ENCODE assay signal across 25 cellular contexts in genomic region chr19:44109458-44109857, GRCh38. TPM values are rescaled to one million over a fixed set of nuclear protein-coding genes. Genes with fewer than 3 reads are reported as not detected.
A peak's percentile ranks its signal among the peaks of the same experiment; 100 is the strongest.
DNase-seq lines count a peak whose midpoint lies in the region; ATAC-seq, FAIRE-seq and TF ChIP-seq lines count a peak whose summit lies in the region.
"Had no signal": no experiment of that assay in that cellular context is flagged by ENCODE, and none has a peak within 500 bp of the region (broad histone marks: within the 10 kb centered on the region; RNA-seq: fewer than 3 reads in every experiment).

No MANE protein-coding gene starts in this region.

- H3K9ac ChIP-seq in K562 (ENCODE audit: insufficient read depth in 1 of 2, low read depth in 2 of 2, low read length in 2 of 2): no peak overlapping the region
- H3K9ac ChIP-seq: BLaER1 treated with 17β-estradiol and CSF1 and Interleukin-3, amounts not matched to agents 10 nM and 100 nM had no signal

- TF ChIP-seq CTCF in A549 (IDR thresholded peaks at IDR 0.05) (no peak), K562 (IDR thresholded peaks at IDR 0.05 in 2 of 3, conservative IDR thresholded peaks at IDR 0.05 in 1 of 3; ENCODE audit: insufficient read depth in 2 of 3, low read depth in 1 of 3, low read length in 3 of 3) (no peak)

- peaks cover 39 to 68% (median 62%) of the 10 kb centered on the region in 5 donors for H3K9me3 Mint-ChIP-seq in CD8-positive, alpha-beta memory T cell

- TF ChIP-seq RAD21 in A549 (conservative IDR thresholded peaks at IDR 0.05 in 1 of 2, IDR thresholded peaks at IDR 0.05 in 1 of 2): no peak
- no peak for TF ChIP-seq RAD21 in K562 (CRISPR knock-in tag; conservative IDR thresholded peaks at IDR 0.05 in 1 of 2, IDR thresholded peaks at IDR 0.05 in 1 of 2)

- H3K4me1 ChIP-seq in A549: no peaks in the 10 kb centered on the region
- peaks cover 9% of the 10 kb centered on the region for H3K4me1 ChIP-seq in CD8-positive, alpha-beta memory T cell (ENCODE audit: insufficient read depth, low read length)
- H3K4me1 ChIP-seq in K562 (replicated peaks in 1 of 2; ENCODE audit: control insufficient read depth in 2 of 2, insufficient read depth in 2 of 2, low read length in 2 of 2): no peaks in the 10 kb centered on the region; a peak in 2 of 5 replicates

- H3K27ac Mint-ChIP-seq in CD8-positive, alpha-beta memory T cell: no peak overlapping the region
- H3K27ac Mint-ChIP-seq: B cell; CD4-positive, alpha-beta T cell; CD8-positive, alpha-beta T cell had no signal

- no peak overlapping the region for H3K4me2 ChIP-seq in A549
- H3K4me2 ChIP-seq in K562 (ENCODE audit: insufficient read depth, low read length): no peak overlapping the region
- H3K4me2 ChIP-seq: BLaER1 treated with 17β-estradiol and CSF1 and Interleukin-3, amounts not matched to agents 10 nM and 100 nM had no signal

- ATAC-seq in A549 (no peak), K562 (no peak)
- ATAC-seq: CD8-positive, alpha-beta T cell; GM12878 had no signal

- H3K4me3 Mint-ChIP-seq in CD8-positive, alpha-beta memory T cell: peak overlapping the region in 1 of 7 donors; percentile 36
- H3K4me3 Mint-ChIP-seq: B cell; CD8-positive, alpha-beta T cell had no signal

- DNase-seq in A549 (ENCODE audit: low read depth in 1 of 2, low spot score in 1 of 2): no peak
- DNase-seq in CD8-positive, alpha-beta memory T cell: no peak
- no peak for DNase-seq in K562 (ENCODE audit: extremely low read depth in 1 of 4, low spot score in 3 of 4)
- DNase-seq in GM03348 (ENCODE audit: low spot score): no peak
- no peak for DNase-seq in GDM1 (lab: John Stamatoyannopoulos, UW)
- DNase-seq in frontal cortex (ENCODE audit: low spot score in 2 of 2): no peak
- DNase-seq: 8988T; CD4-positive, alpha-beta T cell; CD8-positive, alpha-beta T cell; COR-L47; DMS 273 treated with DMSO at 0.1 percent for 48 hours; DMS153; DMS53; DMS79; DND-41; EL; GF-D8 had no signal

- peak; percentile 7 for FAIRE-seq in A549 (lab: Jason Lieb, UNC)
- no peak for FAIRE-seq in K562 (lab: Jason Lieb, UNC)
- FAIRE-seq in frontal cortex (lab: Jason Lieb, UNC): no peak
- FAIRE-seq: A204.1, GM12878, GM12892, GM18507 had no signal

- H3K9me1 ChIP-seq in K562 (ENCODE audit: control insufficient read depth, insufficient read depth, low read length): no peaks in the 10 kb centered on the region

- peaks cover 22 to 25% (median 24%) of the 10 kb centered on the region in 3 donors for H3K4me1 Mint-ChIP-seq in CD8-positive, alpha-beta memory T cell

- no TSS peak for BruUV-seq in K562 (replicated peaks; lab: Mats Ljungman, UMichigan)

- TF ChIP-seq POLR2A in A549 (IDR thresholded peaks at IDR 0.05; ENCODE audit: low read length) (no peak), K562 (conservative IDR thresholded peaks at IDR 0.05) (no peak)

- 0 out of 3 replicates have a peak, but pooled peaks cover 2% of the 10 kb centered on the region for H3K79me2 ChIP-seq in K562 (ENCODE audit: control insufficient read depth, insufficient read depth, low read length)

- no peaks in the 10 kb centered on the region for H4K20me1 ChIP-seq in K562 (replicated peaks; ENCODE audit: control insufficient read depth, insufficient read depth, low read length)
- H4K20me1 ChIP-seq: BLaER1 treated with 17β-estradiol and CSF1 and Interleukin-3, amounts not matched to agents 10 nM and 100 nM had no signal

- H3K36me3 Mint-ChIP-seq in CD8-positive, alpha-beta memory T cell: peaks cover 20 to 49% (median 47%) of the 10 kb centered on the region in 3 donors

- no peak overlapping the region for H2AFZ ChIP-seq in K562 (ENCODE audit: low read depth, low read length)

- CTCF ChIA-PET in A549 (lab: Yijun Ruan, JAX) (no interaction called here), K562 (lab: Yijun Ruan, JAX; ENCODE audit: low intra/inter-chr PET ratio) (no interaction called here)
- CTCF ChIA-PET in CD8-positive, alpha-beta memory T cell (lab: Charles Lee): no interaction called here

- POLR2A ChIA-PET in A549 (lab: Yijun Ruan, JAX) (no interaction called here), K562 (lab: Yijun Ruan, JAX) (interaction anchor here (0.6 kb wide), 1 partner anchor 43 kb away, joined by 4 read pairs; no protein-coding TSS in a partner anchor)
- POLR2A ChIA-PET in CD8-positive, alpha-beta memory T cell (lab: Charles Lee): no interaction called here

- H3K27me3 ChIP-seq in CD8-positive, alpha-beta memory T cell (ENCODE audit: insufficient read depth, low read length, poor library complexity, severe bottlenecking): no peaks in the 10 kb centered on the region
- no peaks in the 10 kb centered on the region for H3K27me3 ChIP-seq in K562 (ENCODE audit: control insufficient read depth in 2 of 2, insufficient read depth in 2 of 2, low read length in 2 of 2)

- in situ Hi-C loops in K562 (cut with MboI): no loop called here

- peaks cover 15% of the 10 kb centered on the region for H3K36me3 ChIP-seq in CD8-positive, alpha-beta memory T cell (ENCODE audit: insufficient read depth, low read length)
- peaks cover 11% of the 10 kb centered on the region; the same call in 2 of the 3 replicates for H3K36me3 ChIP-seq in K562 (ENCODE audit: control insufficient read depth, insufficient read depth, low read length)

- H3K27ac ChIP-seq in A549: no peak overlapping the region
- no peak overlapping the region for H3K27ac ChIP-seq in CD8-positive, alpha-beta memory T cell (ENCODE audit: low read depth, low read length)
- H3K27ac ChIP-seq in K562 (ENCODE audit: extremely low read depth, low read depth, low read length): no peak overlapping the region
- H3K27ac ChIP-seq: BLaER1 treated with 17β-estradiol and CSF1 and Interleukin-3, amounts not matched to agents 10 nM and 100 nM; C4-2B had no signal

- intact Hi-C loops in K562 (cut with micrococcal nuclease): no loop called here

- H3K4me3 ChIP-seq in A549 (no peak overlapping the region), K562 (no peak overlapping the region)
- H3K4me3 ChIP-seq in CD8-positive, alpha-beta memory T cell (ENCODE audit: low read length): peak overlapping the region; percentile 9
- H3K4me3 ChIP-seq: BLaER1 treated with 17β-estradiol and CSF1 and Interleukin-3, amounts not matched to agents 10 nM and 100 nM; GM12878 had no signal

- H3K9me3 ChIP-seq in A549 (peaks cover 75% of the 10 kb centered on the region), K562 (replicated peaks; ENCODE audit: control insufficient read depth, insufficient read depth, low read depth, low read length) (peaks cover 21% of the 10 kb centered on the region)
- H3K9me3 ChIP-seq in CD8-positive, alpha-beta memory T cell (ENCODE audit: low read length): peaks cover 44% of the 10 kb centered on the region

- TF ChIP-seq EP300 in A549 (IDR thresholded peaks at IDR 0.05) (no peak), K562 (IDR thresholded peaks at IDR 0.05; ENCODE audit: low read length) (no peak)

- no peaks in the 10 kb centered on the region for H3K27me3 Mint-ChIP-seq in CD8-positive, alpha-beta memory T cell
- H3K27me3 Mint-ChIP-seq: B cell; CD4-positive, alpha-beta T cell had no signal

RNA-seq across cellular contexts. Expression of gene ZNF225, which starts 3.7 kb away (rescaled TPM):
- 4.3 TPM in 2 replicates for polyA plus RNA-seq in A549 (2011; rRNA removed)
- polyA plus RNA-seq in A549 (2012; cell fraction: cytosol; rRNA removed): 0.47 and 0.49 TPM in 2 replicates
- polyA plus RNA-seq in A549 (2012; cell fraction: nucleus; rRNA removed): 0.52 and 0.89 TPM in 2 replicates
- 3.3 to 3.7 TPM (median 3.3 TPM) in 3 replicates for polyA plus RNA-seq in A549 (2017; fragmentation: RNase III; extraction: RNeasy Plus Mini Kit Qiagen cat#74134 plus additional on column Dnase treatment)
- 3.7 and 3.9 TPM in 2 replicates for polyA minus RNA-seq in A549 (2011; rRNA and poly(A)+ RNA removed)
- 1 to 10 TPM; 3.3 to 3.5 TPM for total RNA-seq in CD8-positive, alpha-beta memory T cell
- 3.6 TPM for polyA plus RNA-seq in CD8-positive, alpha-beta memory T cell
- 7.8 and 20.6 TPM in 2 replicates for total RNA-seq in K562 (2011; cell fraction: chromatin; rRNA removed; ENCODE audit: low replicate concordance)
- total RNA-seq in K562 (2011; cell fraction: nucleolus; rRNA removed): 5.5 and 7.0 TPM in 2 replicates
- 11.1 and 17.1 TPM in 2 replicates for total RNA-seq in K562 (2011; cell fraction: nucleoplasm; rRNA removed)
- total RNA-seq in K562 (2014; rRNA removed): 1.5 and 1.6 TPM in 2 replicates
- 3.9 and 5.3 TPM in 2 replicates for total RNA-seq in K562 (2014; rRNA removed; fragmentation: Illumina TruSeq; extraction: Trizol)
- 2.1 and 2.7 TPM in 2 replicates for total RNA-seq in K562 (2015; rRNA removed; fragmentation: Illumina TruSeq; extraction: Trizol)
- total RNA-seq in K562 (2021): 2.3 and 4.2 TPM in 2 replicates
- polyA plus RNA-seq in K562 (2011; rRNA removed): 1.8 and 2.5 TPM in 2 replicates
- polyA plus RNA-seq in K562 (2011; cell fraction: cytosol; rRNA removed): 0.43 and 0.71 TPM in 2 replicates
- polyA plus RNA-seq in K562 (2011; cell fraction: nucleus; rRNA removed): 2.3 and 2.9 TPM in 2 replicates
- polyA plus RNA-seq in K562 (2012): 1.2 and 2.0 TPM in 2 replicates
- 1.5 and 1.8 TPM in 2 replicates for polyA plus RNA-seq in K562 (2014; fragmentation: Illumina TruSeq; extraction: Trizol)
- 1 to 10 TPM; 1.4 to 2.2 TPM for polyA plus RNA-seq in K562 (2014; fragmentation: Nextera tagmentation; extraction: Ambion mirVana)
- 0.84 and 1.9 TPM in 2 replicates for polyA plus RNA-seq in K562 (2014; rRNA removed)
- 6.8 and 7.4 TPM in 2 replicates for polyA minus RNA-seq in K562 (2011; rRNA and poly(A)+ RNA removed)
- polyA minus RNA-seq in K562 (2011; cell fraction: cytosol; rRNA and poly(A)+ RNA removed): 1.3 and 1.8 TPM in 2 replicates
- 3.8 and 7.2 TPM in 2 replicates for polyA minus RNA-seq in K562 (2011; cell fraction: nucleus; rRNA and poly(A)+ RNA removed)
- total RNA-seq in frontal cortex: 13.9 TPM

RNA-seq across cellular contexts. Expression of gene ZNF224, which starts 15.3 kb away (rescaled TPM):
- polyA plus RNA-seq in A549 (2011; rRNA removed) (22.3 and 25.0 TPM in 2 replicates), A549 (2017; fragmentation: RNase III; extraction: RNeasy Plus Mini Kit Qiagen cat#74134 plus additional on column Dnase treatment) (17.0 to 21.0 TPM (median 17.1 TPM) in 3 replicates), K562 (2011; rRNA removed) (13.8 and 15.6 TPM in 2 replicates), K562 (2014; fragmentation: Illumina TruSeq; extraction: Trizol) (7.9 and 8.7 TPM in 2 replicates), K562 (2014; fragmentation: Nextera tagmentation; extraction: Ambion mirVana) (1 to 10 TPM; 4.4 to 7.1 TPM), K562 (2014; rRNA removed) (9.1 and 12.2 TPM in 2 replicates)
- 6.5 and 6.6 TPM in 2 replicates for polyA plus RNA-seq in A549 (2012; cell fraction: cytosol; rRNA removed)
- polyA plus RNA-seq in A549 (2012; cell fraction: nucleus; rRNA removed): 10.3 and 14.1 TPM in 2 replicates
- 21.9 and 25.1 TPM in 2 replicates for polyA minus RNA-seq in A549 (2011; rRNA and poly(A)+ RNA removed)
- total RNA-seq in CD8-positive, alpha-beta memory T cell: 10 to 100 TPM; 19.6 to 20.6 TPM
- 11.9 TPM for polyA plus RNA-seq in CD8-positive, alpha-beta memory T cell
- 29.4 and 65.6 TPM in 2 replicates for total RNA-seq in K562 (2011; cell fraction: chromatin; rRNA removed; ENCODE audit: low replicate concordance)
- total RNA-seq in K562 (2011; cell fraction: nucleolus; rRNA removed): 21.3 and 22.6 TPM in 2 replicates
- 40.9 and 53.3 TPM in 2 replicates for total RNA-seq in K562 (2011; cell fraction: nucleoplasm; rRNA removed)
- total RNA-seq in K562 (2014; rRNA removed) (6.5 and 6.9 TPM in 2 replicates), K562 (2014; rRNA removed; fragmentation: Illumina TruSeq; extraction: Trizol) (10.7 and 14.7 TPM in 2 replicates), K562 (2015; rRNA removed; fragmentation: Illumina TruSeq; extraction: Trizol) (9.2 and 11.2 TPM in 2 replicates), K562 (2021) (7.3 and 10.0 TPM in 2 replicates), frontal cortex (43.2 TPM)
- 3.6 and 5.5 TPM in 2 replicates for polyA plus RNA-seq in K562 (2011; cell fraction: cytosol; rRNA removed)
- 19.2 and 21.7 TPM in 2 replicates for polyA plus RNA-seq in K562 (2011; cell fraction: nucleus; rRNA removed)
- 6.2 and 9.3 TPM in 2 replicates for polyA plus RNA-seq in K562 (2012)
- polyA minus RNA-seq in K562 (2011; rRNA and poly(A)+ RNA removed): 17.1 and 18.0 TPM in 2 replicates
- 4.7 and 7.1 TPM in 2 replicates for polyA minus RNA-seq in K562 (2011; cell fraction: cytosol; rRNA and poly(A)+ RNA removed)
- 19.7 and 24.9 TPM in 2 replicates for polyA minus RNA-seq in K562 (2011; cell fraction: nucleus; rRNA and poly(A)+ RNA removed)

RNA-seq across cellular contexts. Expression of gene ZNF234, which starts 31.9 kb away (rescaled TPM):
- 5.8 and 6.2 TPM in 2 replicates for polyA plus RNA-seq in A549 (2011; rRNA removed)
- polyA plus RNA-seq in A549 (2012; cell fraction: cytosol; rRNA removed): 1.0 and 1.2 TPM in 2 replicates
- polyA plus RNA-seq in A549 (2012; cell fraction: nucleus; rRNA removed): 2.0 and 4.2 TPM in 2 replicates
- 4.7 to 5.4 TPM (median 5.1 TPM) in 3 replicates for polyA plus RNA-seq in A549 (2017; fragmentation: RNase III; extraction: RNeasy Plus Mini Kit Qiagen cat#74134 plus additional on column Dnase treatment)
- 5.9 and 7.0 TPM in 2 replicates for polyA minus RNA-seq in A549 (2011; rRNA and poly(A)+ RNA removed)
- 1 to 10 TPM; 9.4 to 9.5 TPM for total RNA-seq in CD8-positive, alpha-beta memory T cell
- 5.2 TPM for polyA plus RNA-seq in CD8-positive, alpha-beta memory T cell
- total RNA-seq in K562 (2011; cell fraction: chromatin; rRNA removed; ENCODE audit: low replicate concordance): 7.9 and 13.7 TPM in 2 replicates
- total RNA-seq in K562 (2011; cell fraction: nucleolus; rRNA removed): 8.3 and 9.5 TPM in 2 replicates
- total RNA-seq in K562 (2011; cell fraction: nucleoplasm; rRNA removed): 8.6 and 8.9 TPM in 2 replicates
- 0.69 and 0.82 TPM in 2 replicates for total RNA-seq in K562 (2014; rRNA removed)
- 2.7 and 2.9 TPM in 2 replicates for total RNA-seq in K562 (2014; rRNA removed; fragmentation: Illumina TruSeq; extraction: Trizol)
- 1.4 and 1.6 TPM in 2 replicates for total RNA-seq in K562 (2015; rRNA removed; fragmentation: Illumina TruSeq; extraction: Trizol)
- total RNA-seq in K562 (2021): 1.6 and 1.9 TPM in 2 replicates
- polyA plus RNA-seq in K562 (2011; rRNA removed): 1.1 and 1.6 TPM in 2 replicates
- 0.37 and 0.59 TPM in 2 replicates for polyA plus RNA-seq in K562 (2011; cell fraction: cytosol; rRNA removed)
- 2.3 and 2.7 TPM in 2 replicates for polyA plus RNA-seq in K562 (2011; cell fraction: nucleus; rRNA removed)
- polyA plus RNA-seq in K562 (2012): 1.0 and 2.0 TPM in 2 replicates
- polyA plus RNA-seq in K562 (2014; fragmentation: Illumina TruSeq; extraction: Trizol): 1.2 and 1.9 TPM in 2 replicates
- polyA plus RNA-seq in K562 (2014; fragmentation: Nextera tagmentation; extraction: Ambion mirVana): 1 to 10 TPM; 1.5 to 1.9 TPM
- polyA plus RNA-seq in K562 (2014; rRNA removed): 0.85 and 2.0 TPM in 2 replicates
- 2.3 and 3.5 TPM in 2 replicates for polyA minus RNA-seq in K562 (2011; rRNA and poly(A)+ RNA removed)
- polyA minus RNA-seq in K562 (2011; cell fraction: cytosol; rRNA and poly(A)+ RNA removed): 0.38 TPM in 1 of 2 replicates, not detected in the other
- polyA minus RNA-seq in K562 (2011; cell fraction: nucleus; rRNA and poly(A)+ RNA removed): 3.1 and 5.2 TPM in 2 replicates
- 30.6 TPM for total RNA-seq in frontal cortex

RNA-seq across cellular contexts. Expression of gene ZNF284, which starts 37.5 kb away (rescaled TPM):
- polyA plus RNA-seq in A549 (2011; rRNA removed) (1.0 and 1.2 TPM in 2 replicates), A549 (2017; fragmentation: RNase III; extraction: RNeasy Plus Mini Kit Qiagen cat#74134 plus additional on column Dnase treatment) (0.81 to 1.1 TPM (median 1.0 TPM) in 3 replicates), K562 (2011; rRNA removed) (0.04 and 0.07 TPM in 2 replicates), K562 (2014; fragmentation: Illumina TruSeq; extraction: Trizol) (0.10 and 0.17 TPM in 2 replicates), K562 (2014; fragmentation: Nextera tagmentation; extraction: Ambion mirVana) (under 1 TPM; 0.13 to 0.20 TPM), K562 (2014; rRNA removed) (0.03 and 0.20 TPM in 2 replicates)
- polyA plus RNA-seq in A549 (2012; cell fraction: cytosol; rRNA removed): 0.21 and 0.23 TPM in 2 replicates
- polyA plus RNA-seq in A549 (2012; cell fraction: nucleus; rRNA removed): 0.19 and 0.37 TPM in 2 replicates
- polyA minus RNA-seq in A549 (2011; rRNA and poly(A)+ RNA removed): 1.6 and 1.7 TPM in 2 replicates
- 1 to 10 TPM; 2.4 to 2.7 TPM for total RNA-seq in CD8-positive, alpha-beta memory T cell
- 0.91 TPM for polyA plus RNA-seq in CD8-positive, alpha-beta memory T cell
- total RNA-seq in K562 (2011; cell fraction: chromatin; rRNA removed; ENCODE audit: low replicate concordance): 0.19 and 0.23 TPM in 2 replicates
- total RNA-seq in K562 (2011; cell fraction: nucleolus; rRNA removed): 0.13 TPM in 1 of 2 replicates, not detected in the other
- total RNA-seq in K562 (2011; cell fraction: nucleoplasm; rRNA removed): 0.22 and 0.38 TPM in 2 replicates
- total RNA-seq in K562 (2014; rRNA removed) (0.16 and 0.23 TPM in 2 replicates), K562 (2014; rRNA removed; fragmentation: Illumina TruSeq; extraction: Trizol) (0.22 and 0.29 TPM in 2 replicates), K562 (2015; rRNA removed; fragmentation: Illumina TruSeq; extraction: Trizol) (0.18 and 0.19 TPM in 2 replicates), K562 (2021) (0.18 and 0.24 TPM in 2 replicates), frontal cortex (11.8 TPM)
- polyA plus RNA-seq in K562 (2011; cell fraction: cytosol; rRNA removed): 0.03 TPM in 2 replicates
- polyA plus RNA-seq in K562 (2011; cell fraction: nucleus; rRNA removed): 0.03 TPM in 2 replicates
- 0.14 and 0.25 TPM in 2 replicates for polyA plus RNA-seq in K562 (2012)
- 0.03 and 0.21 TPM in 2 replicates for polyA minus RNA-seq in K562 (2011; rRNA and poly(A)+ RNA removed)
- not detected in 2 replicates for polyA minus RNA-seq in K562 (2011; cell fraction: cytosol; rRNA and poly(A)+ RNA removed)
- 0.11 TPM in 1 of 2 replicates, not detected in the other for polyA minus RNA-seq in K562 (2011; cell fraction: nucleus; rRNA and poly(A)+ RNA removed)
- total RNA-seq: G401 had no signal

RNA-seq across cellular contexts. Expression of gene ZNF226, which starts 55.4 kb away (rescaled TPM):
- polyA plus RNA-seq in A549 (2011; rRNA removed): 46.3 and 53.2 TPM in 2 replicates
- polyA plus RNA-seq in A549 (2012; cell fraction: cytosol; rRNA removed): 10.4 and 10.6 TPM in 2 replicates
- polyA plus RNA-seq in A549 (2012; cell fraction: nucleus; rRNA removed): 5.0 and 9.9 TPM in 2 replicates
- polyA plus RNA-seq in A549 (2017; fragmentation: RNase III; extraction: RNeasy Plus Mini Kit Qiagen cat#74134 plus additional on column Dnase treatment): 26.8 to 27.6 TPM (median 27.2 TPM) in 3 replicates
- polyA minus RNA-seq in A549 (2011; rRNA and poly(A)+ RNA removed): 11.6 and 14.3 TPM in 2 replicates
- 1 to 10 TPM; 8.6 to 9.4 TPM for total RNA-seq in CD8-positive, alpha-beta memory T cell
- 24.8 TPM for polyA plus RNA-seq in CD8-positive, alpha-beta memory T cell
- total RNA-seq in K562 (2011; cell fraction: chromatin; rRNA removed; ENCODE audit: low replicate concordance): 15.6 and 30.7 TPM in 2 replicates
- 8.0 and 9.3 TPM in 2 replicates for total RNA-seq in K562 (2011; cell fraction: nucleolus; rRNA removed)
- 14.7 and 22.2 TPM in 2 replicates for total RNA-seq in K562 (2011; cell fraction: nucleoplasm; rRNA removed)
- total RNA-seq in K562 (2014; rRNA removed): 6.2 and 6.5 TPM in 2 replicates
- 9.3 and 12.0 TPM in 2 replicates for total RNA-seq in K562 (2014; rRNA removed; fragmentation: Illumina TruSeq; extraction: Trizol)
- total RNA-seq in K562 (2015; rRNA removed; fragmentation: Illumina TruSeq; extraction: Trizol): 5.7 and 6.2 TPM in 2 replicates
- total RNA-seq in K562 (2021): 8.2 and 8.5 TPM in 2 replicates
- polyA plus RNA-seq in K562 (2011; rRNA removed): 5.8 and 9.8 TPM in 2 replicates
- polyA plus RNA-seq in K562 (2011; cell fraction: cytosol; rRNA removed): 0.91 and 2.7 TPM in 2 replicates
- polyA plus RNA-seq in K562 (2011; cell fraction: nucleus; rRNA removed): 12.6 and 15.4 TPM in 2 replicates
- polyA plus RNA-seq in K562 (2012): 6.7 and 11.5 TPM in 2 replicates
- 7.1 and 9.0 TPM in 2 replicates for polyA plus RNA-seq in K562 (2014; fragmentation: Illumina TruSeq; extraction: Trizol)
- 10 to 100 TPM; 18.0 to 19.4 TPM for polyA plus RNA-seq in K562 (2014; fragmentation: Nextera tagmentation; extraction: Ambion mirVana)
- 9.2 and 15.5 TPM in 2 replicates for polyA plus RNA-seq in K562 (2014; rRNA removed)
- 11.3 and 12.3 TPM in 2 replicates for polyA minus RNA-seq in K562 (2011; rRNA and poly(A)+ RNA removed)
- 2.7 and 2.8 TPM in 2 replicates for polyA minus RNA-seq in K562 (2011; cell fraction: cytosol; rRNA and poly(A)+ RNA removed)
- 5.4 and 7.8 TPM in 2 replicates for polyA minus RNA-seq in K562 (2011; cell fraction: nucleus; rRNA and poly(A)+ RNA removed)
- total RNA-seq in frontal cortex: 37.9 TPM
